Comparison of ENCODE assay signal across 1 cellular context in genomic region chr4:73170518-73171198, GRCh38.
TF ChIP-seq lines count a peak whose summit lies in the region.

No MANE protein-coding gene starts in this region.

TF ChIP-seq in HCT116, 20 proteins besides CTCF, POLR2A, EP300 and RAD21:
- TF ChIP-seq EZH2phosphoT487 (IDR thresholded peaks at IDR 0.05; ENCODE audit: borderline replicate concordance) (no peak), ZNF274 (IDR thresholded peaks at IDR 0.05; ENCODE audit: low read depth, low read length) (no peak), EZH2 (IDR thresholded peaks at IDR 0.05) (no peak), FOSL1 (IDR thresholded peaks at IDR 0.05; ENCODE audit: low read depth) (no peak), SP1 (IDR thresholded peaks at IDR 0.05; ENCODE audit: low read depth) (no peak), CBX3 (IDR thresholded peaks at IDR 0.05; ENCODE audit: low read depth) (no peak), CEBPB (IDR thresholded peaks at IDR 0.05; ENCODE audit: low read depth) (no peak), YY1 (IDR thresholded peaks at IDR 0.05; ENCODE audit: extremely low read depth, insufficient replicate concordance, low read depth, low read length) (no peak), SRF (IDR thresholded peaks at IDR 0.05; ENCODE audit: low read depth) (no peak), MAX (IDR thresholded peaks at IDR 0.05) (no peak), REST (IDR thresholded peaks at IDR 0.05; ENCODE audit: low read depth) (no peak)
